In the genomic region with DNA sequence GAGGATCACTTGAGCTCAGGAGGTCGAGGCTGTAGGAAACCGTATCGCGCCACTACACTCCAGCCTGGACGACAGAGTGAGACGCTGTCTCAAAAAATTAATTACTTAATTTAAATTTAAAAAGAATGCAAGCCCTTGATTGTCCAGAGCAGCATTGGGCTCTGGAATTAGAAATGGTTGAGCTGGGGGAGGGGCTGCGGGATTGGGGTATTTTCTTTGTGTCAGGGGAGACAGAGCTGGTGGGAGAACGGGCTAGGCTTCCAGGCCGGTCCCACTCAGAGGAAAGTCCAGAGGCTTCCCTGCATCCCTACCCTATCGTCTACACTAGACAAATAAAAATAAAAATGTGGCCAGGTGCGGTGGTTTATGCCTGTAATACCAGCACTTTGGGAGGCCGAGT, we compare ENCODE assay signal across 16 cellular contexts. TPM values are rescaled to one million over a fixed set of nuclear protein-coding genes. Genes with fewer than 3 reads are reported as not detected.
DNase-seq lines count a peak whose midpoint lies in the region; ATAC-seq, FAIRE-seq and TF ChIP-seq lines count a peak whose summit lies in the region.
"Had no signal": no experiment of that assay in that cellular context is flagged by ENCODE, and none has a peak within 500 bp of the region (broad histone marks: within the 10 kb centered on the region; RNA-seq: fewer than 3 reads in every experiment).

No MANE protein-coding gene starts in this region.

- ATAC-seq in HCT116, result no peak
- ATAC-seq: natural killer cell; stimulated activated effector memory CD8-positive, alpha-beta T cell treated with anti-CD3 and anti-CD28 coated beads, Interleukin-12 subunit alpha, Interleukin-12 subunit beta, amount 100 ng/mL, for 72 hours had no signal

- peaks cover 13% of the 10 kb centered on the region for H3K36me3 Mint-ChIP-seq in brain
- H3K36me3 Mint-ChIP-seq: natural killer cell had no signal

- H3K4me3 ChIP-seq in HCT116 (replicated peaks in 1 of 2; ENCODE audit: low read depth in 1 of 2, low read length in 2 of 2), result no peak overlapping the region
- H3K4me3 ChIP-seq in kidney (ENCODE audit: low read length in 2 of 2), result peak overlapping the region in 1 of 2 donors; percentile 71
- H3K4me3 ChIP-seq in skeletal muscle tissue (ENCODE audit: low read length in 3 of 3), result peak overlapping the region in 1 of 3 donors; percentile 76

- peaks cover 3 to 7% of the 10 kb centered on the region in 2 experiments; a peak in 3 of 4 replicates for H3K36me3 ChIP-seq in HCT116 (ENCODE audit: control insufficient read depth in 1 of 2, insufficient read depth in 2 of 2, low read length in 2 of 2)
- peaks cover 0 to 2% of the 10 kb centered on the region in 2 donors for H3K36me3 ChIP-seq in kidney (ENCODE audit: control insufficient read depth in 1 of 2, insufficient read depth in 2 of 2, low read length in 2 of 2)
- peaks cover 0 to 5% (median 4%) of the 10 kb centered on the region in 3 donors for H3K36me3 ChIP-seq in skeletal muscle tissue (ENCODE audit: control insufficient read depth in 3 of 3, insufficient read depth in 3 of 3, low read length in 3 of 3)

- no peak for TF ChIP-seq POLR2A in HCT116 (IDR thresholded peaks at IDR 0.05; ENCODE audit: borderline replicate concordance, extremely low read depth, insufficient read depth, insufficient read length)

- no peak for DNase-seq in HCT116 (ENCODE audit: low read depth, low spot score)
- DNase-seq in kidney, result no peak
- no peak for DNase-seq in stimulated activated naive CD4-positive, alpha-beta T cell (lab: John Stamatoyannopoulos, UW)
- DNase-seq in H4 (ENCODE audit: low spot score), result no peak
- no peak for DNase-seq in COR-L47 (lab: John Stamatoyannopoulos, UW)
- no peak for DNase-seq in NCI-H2171 (lab: John Stamatoyannopoulos, UW)
- DNase-seq: activated B cell treated with CpG ODN at 0.5 μM for 24 hours; activated T-cell treated with anti-CD3 and anti-CD28 coated beads, Interleukin-2, amount 50 U/mL, for 1 hour; immature natural killer cell; natural killer cell; NCI-H1092; NCI-H526 treated with DMSO at 0.1 percent for 48 hours; SIG-M5 had no signal

- RAD21 ChIA-PET in HCT116 (lab: Charles Lee; ENCODE audit: low non-redundant PET in 1 of 2, low total read pairs in 2 of 2, uncharacterized antibody in 2 of 2, unreplicated experiment in 2 of 2), result no interaction called here

- H3K27me3 Mint-ChIP-seq in brain, result peaks cover 17% of the 10 kb centered on the region

- FAIRE-seq in kidney (lab: Jason Lieb, UNC), result no peak

- H3K4me3 Mint-ChIP-seq in brain, result peak overlapping the region; percentile 90 to 98 (median 95)
- H3K4me3 Mint-ChIP-seq: natural killer cell had no signal

- TF ChIP-seq RAD21 in HCT116 (IDR thresholded peaks at IDR 0.05; ENCODE audit: low read depth), result no peak

- intact Hi-C loops in HCT116 (cut with micrococcal nuclease), result loop anchor here (10.0 kb wide), 1 partner anchor 119 kb away; a partner anchor contains a TSS
- intact Hi-C loops in kidney (cut with DNase I), result no loop called here

- no peaks in the 10 kb centered on the region for H3K9me3 Mint-ChIP-seq in brain
- H3K9me3 Mint-ChIP-seq: activated B cell treated with CpG ODN at 0.5 μM for 24 hours; immature natural killer cell; natural killer cell; stimulated activated effector memory CD8-positive, alpha-beta T cell treated with anti-CD3 and anti-CD28 coated beads, Interleukin-12 subunit alpha, Interleukin-12 subunit beta, amount 100 ng/mL, for 72 hours had no signal

- peaks cover 13 to 32% of the 10 kb centered on the region in 2 experiments for H3K4me1 ChIP-seq in HCT116 (ENCODE audit: control insufficient read depth in 1 of 2, insufficient read depth in 2 of 2, low read length in 2 of 2)
- peaks cover 0 to 16% of the 10 kb centered on the region in 2 donors for H3K4me1 ChIP-seq in kidney (ENCODE audit: control insufficient read depth in 1 of 2, insufficient read depth in 1 of 2, low read depth in 1 of 2, low read length in 2 of 2)
- peaks cover 16 to 19% (median 16%) of the 10 kb centered on the region in 3 donors for H3K4me1 ChIP-seq in skeletal muscle tissue (ENCODE audit: control insufficient read depth in 3 of 3, insufficient read depth in 3 of 3, low read length in 3 of 3)

- H3K9me3 ChIP-seq in HCT116 (ENCODE audit: control insufficient read depth in 1 of 2, insufficient read depth in 1 of 2, low read depth in 1 of 2, low read length in 2 of 2) (no peaks in the 10 kb centered on the region), kidney (ENCODE audit: control insufficient read depth in 1 of 2, low read length in 2 of 2) (no peaks in the 10 kb centered on the region), skeletal muscle tissue (ENCODE audit: control insufficient read depth in 3 of 3, low read length in 3 of 3) (no peaks in the 10 kb centered on the region)

- BruUV-seq in HCT116 (replicated peaks; lab: Mats Ljungman, UMichigan), result no TSS peak

- peaks cover 16% of the 10 kb centered on the region; the same call in 1 of the 2 replicates for H3K79me2 ChIP-seq in HCT116 (ENCODE audit: insufficient read depth, low read length)

- H2AFZ ChIP-seq in HCT116 (ENCODE audit: low read depth, low read length, poor library complexity, severe bottlenecking), result no peak overlapping the region

- CTCF ChIA-PET in HCT116 (lab: Charles Lee), result interaction anchor here (0.9 to 5.9 kb wide), 3 partner anchors 14 to 123 kb away, joined by 3 to 106 read pairs (median 6); a partner anchor contains a TSS

- H3K27me3 ChIP-seq in HCT116 (ENCODE audit: insufficient read depth, low read length), result no peaks in the 10 kb centered on the region
- no peaks in the 10 kb centered on the region for H3K27me3 ChIP-seq in skeletal muscle tissue (ENCODE audit: control insufficient read depth in 3 of 3, insufficient read depth in 3 of 3, low read length in 3 of 3)

- H3K4me2 ChIP-seq in HCT116 (ENCODE audit: low read length), result peak overlapping the region; percentile 88; the same call in 1 of the 2 replicates

- H3K27ac Mint-ChIP-seq in brain, result peak overlapping the region; percentile 98 to 100 (median 99)
- H3K27ac Mint-ChIP-seq: activated B cell treated with CpG ODN at 0.5 μM for 24 hours had no signal

- H3K9ac ChIP-seq in HCT116 (ENCODE audit: low read length), result peak overlapping the region; percentile 81; the same call in 1 of the 2 replicates
- peak overlapping the region in 1 of 2 donors; percentile 92 for H3K9ac ChIP-seq in kidney (ENCODE audit: low read length in 2 of 2)
- peak overlapping the region in 1 of 3 donors; percentile 98 for H3K9ac ChIP-seq in skeletal muscle tissue (ENCODE audit: low read depth in 1 of 3, low read length in 3 of 3)

- TF ChIP-seq CTCF in HCT116 (IDR thresholded peaks at IDR 0.05 in 2 of 3, conservative IDR thresholded peaks at IDR 0.05 in 1 of 3; ENCODE audit: borderline replicate concordance in 1 of 3, insufficient read depth in 1 of 3, low read depth in 2 of 3, low read length in 2 of 3) (no peak), brain (conservative IDR thresholded peaks at IDR 0.05) (no peak), kidney (IDR thresholded peaks at IDR 0.05; ENCODE audit: borderline replicate concordance, extremely low read depth, insufficient read depth) (no peak)

- no peaks in the 10 kb centered on the region for H3K9me2 ChIP-seq in HCT116 (ENCODE audit: insufficient read depth)

- peaks cover 47% of the 10 kb centered on the region for H3K4me1 Mint-ChIP-seq in brain

- no peak overlapping the region for H3K27ac ChIP-seq in HCT116 (ENCODE audit: low read depth, low read length)
- peak overlapping the region; percentile 93 to 95 for H3K27ac ChIP-seq in kidney (ENCODE audit: low read depth in 2 of 2, low read length in 2 of 2)
- H3K27ac ChIP-seq in skeletal muscle tissue (ENCODE audit: low read depth, low read length), result peak overlapping the region; percentile 100

- POLR2A ChIA-PET in HCT116 (lab: Charles Lee), result interaction anchor here (1.3 to 2.8 kb wide), 3 partner anchors 13 to 75 kb away, joined by 5 to 23 read pairs (median 6); a partner anchor contains a TSS

- H4K20me1 ChIP-seq in HCT116 (ENCODE audit: insufficient read depth), result no peaks in the 10 kb centered on the region

TF ChIP-seq in HCT116, 20 proteins besides CTCF, POLR2A, EP300 and RAD21 (continues in another document):
- no peak for TF ChIP-seq CEBPB (IDR thresholded peaks at IDR 0.05; ENCODE audit: low read depth)
- no peak for TF ChIP-seq EZH2 (IDR thresholded peaks at IDR 0.05)
- no peak for TF ChIP-seq ZNF274 (IDR thresholded peaks at IDR 0.05; ENCODE audit: low read depth, low read length)
- no peak for TF ChIP-seq ELF1 (IDR thresholded peaks at IDR 0.05; ENCODE audit: borderline replicate concordance, low read depth)
- TF ChIP-seq POLR2AphosphoS5 (IDR thresholded peaks at IDR 0.05; ENCODE audit: low read depth, low read length), result no peak

RNA-seq across cellular contexts. Expression of a gene that starts 2.2 kb away (rescaled TPM):
- total RNA-seq in HCT116 (2021; ENCODE audit: unreplicated experiment), result 10.6 TPM
- polyA plus RNA-seq in HCT116 (2012), result 18.2 and 22.6 TPM in 2 replicates
- polyA plus RNA-seq in brain (ENCODE audit: insufficient read depth, low read depth, low replicate concordance), result 184 TPM
- 5.2 TPM for total RNA-seq in kidney
- polyA plus RNA-seq in kidney (ENCODE audit: insufficient read depth, low read depth, low replicate concordance), result 10.5 TPM
- 0.52 TPM for total RNA-seq in skeletal muscle tissue
- total RNA-seq in H4 (2014; rRNA removed; shearing (Covaris generic)), result 0.41 and 2.2 TPM in 2 replicates

RNA-seq across cellular contexts. Expression of a gene that starts 13.0 kb away (rescaled TPM):
- total RNA-seq in HCT116 (2021; ENCODE audit: unreplicated experiment), result 18.7 TPM
- 19.2 and 19.3 TPM in 2 replicates for polyA plus RNA-seq in HCT116 (2012)
- polyA plus RNA-seq in brain (ENCODE audit: insufficient read depth, low read depth, low replicate concordance), result 19.0 TPM
- total RNA-seq in kidney, result 11.5 TPM
- polyA plus RNA-seq in kidney (ENCODE audit: insufficient read depth, low read depth, low replicate concordance), result 31.1 TPM
- 4.2 TPM for total RNA-seq in skeletal muscle tissue
- 17.7 and 30.9 TPM in 2 replicates for total RNA-seq in H4 (2014; rRNA removed; shearing (Covaris generic))

RNA-seq across cellular contexts. Expression of a gene that starts 20.2 kb away (rescaled TPM):
- total RNA-seq in HCT116 (2021; ENCODE audit: unreplicated experiment) (1.5 TPM), kidney (2.0 TPM), skeletal muscle tissue (2.1 TPM)
- 0.46 and 0.52 TPM in 2 replicates for polyA plus RNA-seq in HCT116 (2012)
- polyA plus RNA-seq in brain (ENCODE audit: insufficient read depth, low read depth, low replicate concordance) (0.25 TPM), kidney (ENCODE audit: insufficient read depth, low read depth, low replicate concordance) (not detected)
- 0.06 TPM in 1 of 2 replicates, not detected in the other for total RNA-seq in H4 (2014; rRNA removed; shearing (Covaris generic))
- total RNA-seq: activated B cell treated with CpG ODN at 0.5 μM for 24 hours, natural killer cell had no signal
- polyA plus RNA-seq: immature natural killer cell had no signal

RNA-seq across cellular contexts. Expression of a gene that starts 32.4 kb away (rescaled TPM):
- total RNA-seq in HCT116 (2021; ENCODE audit: unreplicated experiment) (64.6 TPM), kidney (109 TPM), skeletal muscle tissue (3.7 TPM)
- polyA plus RNA-seq in HCT116 (2012), result 62.9 and 82.1 TPM in 2 replicates
- polyA plus RNA-seq in brain (ENCODE audit: insufficient read depth, low read depth, low replicate concordance) (55.7 TPM), kidney (ENCODE audit: insufficient read depth, low read depth, low replicate concordance) (173 TPM)
- 156 and 172 TPM in 2 replicates for total RNA-seq in H4 (2014; rRNA removed; shearing (Covaris generic))

RNA-seq across cellular contexts. Expression of a gene that starts 53.1 kb away (rescaled TPM):
- total RNA-seq in HCT116 (2021; ENCODE audit: unreplicated experiment), result 53.4 TPM
- 21.2 and 32.2 TPM in 2 replicates for polyA plus RNA-seq in HCT116 (2012)
- 30.0 TPM for polyA plus RNA-seq in brain (ENCODE audit: insufficient read depth, low read depth, low replicate concordance)
- 29.6 TPM for total RNA-seq in kidney
- 10.1 TPM for polyA plus RNA-seq in kidney (ENCODE audit: insufficient read depth, low read depth, low replicate concordance)
- 11.5 TPM for total RNA-seq in skeletal muscle tissue
- total RNA-seq in H4 (2014; rRNA removed; shearing (Covaris generic)), result 9.8 and 25.1 TPM in 2 replicates
